ENCODE assay signal across 9 cellular contexts in the genomic region with DNA sequence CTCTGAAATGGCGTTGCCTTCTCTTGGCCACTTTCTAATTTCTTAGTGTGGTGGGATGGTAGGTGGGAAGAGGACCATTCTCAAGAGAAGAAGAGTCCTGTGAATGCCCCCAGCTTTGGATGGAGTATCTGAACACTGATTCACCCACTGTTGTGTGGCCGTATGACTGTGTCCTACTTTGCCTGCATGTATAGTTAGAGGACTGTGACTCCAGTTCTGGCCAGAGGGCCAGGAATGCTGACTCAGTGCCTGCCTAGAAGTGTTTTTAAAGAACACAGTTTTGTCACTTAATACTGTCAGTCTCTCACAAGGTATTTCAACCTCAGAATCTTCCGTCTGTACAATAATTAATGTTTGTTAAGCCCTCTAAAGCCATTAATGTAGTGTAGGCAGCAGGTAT. TPM values are rescaled to one million over a fixed set of nuclear protein-coding genes. Genes with fewer than 3 reads are reported as not detected.
DNase-seq lines count a peak whose midpoint lies in the region; ATAC-seq, FAIRE-seq and TF ChIP-seq lines count a peak whose summit lies in the region.
"Had no signal": no experiment of that assay in that cellular context is flagged by ENCODE, and none has a peak within 500 bp of the region (broad histone marks: within the 10 kb centered on the region; RNA-seq: fewer than 3 reads in every experiment).

No MANE protein-coding gene starts in this region.

- intact Hi-C loops in pancreas (cut with DNase I) = no loop called here

- DNase-seq in ELR (ENCODE audit: low read depth) (peak; percentile 82), RKO (ENCODE audit: low spot score) (peak; percentile 92), epithelial cell of prostate (ENCODE audit: low read depth, low spot score) (no peak), pancreas (no peak), H7 (no peak), GM19238 (ENCODE audit: insufficient read length, low spot score) (no peak)

- H3K27ac ChIP-seq in epithelial cell of prostate (peak overlapping the region; percentile 89), pancreas (no peak overlapping the region)

- H3K9me3 ChIP-seq in pancreas = no peaks in the 10 kb centered on the region

- 32 to 35% methylated on average over 3 of the region's 3 CpGs for WGBS in pancreas, 2 donors

- ATAC-seq in pancreas (peak in 2 of 4 donors; percentile 17 to 20), GM19328 (IDR thresholded peaks at IDR 0.05; ENCODE audit: unreplicated experiment) (no peak), HG03571 (IDR thresholded peaks at IDR 0.05; ENCODE audit: unreplicated experiment) (no peak)
- ATAC-seq: Right ventricle myocardium inferior had no signal

- H3K27me3 ChIP-seq in pancreas = no peaks in the 10 kb centered on the region
- H3K27me3 ChIP-seq in H7 (ENCODE audit: control insufficient read depth, insufficient read depth, low read length) = no peaks in the 10 kb centered on the region

- peaks cover 0 to 33% (median 4%) of the 10 kb centered on the region in 3 donors for H3K36me3 ChIP-seq in pancreas
- peaks cover 26% of the 10 kb centered on the region for H3K36me3 ChIP-seq in H7 (replicated peaks; ENCODE audit: control insufficient read depth, insufficient read depth, low read length)

- H3K4me3 ChIP-seq in pancreas (peak overlapping the region in 3 of 4 donors; percentile 9 to 98 (median 81)), H7 (ENCODE audit: insufficient read depth, low read depth, low read length) (no peak overlapping the region)

- no peak for TF ChIP-seq CTCF in pancreas (IDR thresholded peaks at IDR 0.05)

- FAIRE-seq in pancreas (lab: Jason Lieb, UNC) = no peak

- H3K4me1 ChIP-seq in pancreas = peaks cover 13 to 36% (median 13%) of the 10 kb centered on the region in 3 donors

RNA-seq across cellular contexts. Expression of a gene that starts 2.1 kb away (rescaled TPM):
- 100 to 1,000 TPM; 197 to 245 (median 222) TPM for total RNA-seq in pancreas
- polyA plus RNA-seq in pancreas = 100 to 1,000 TPM; 193 to 214 TPM
- 88.9 and 121 TPM in 2 replicates for total RNA-seq in H7 (2014; rRNA removed; shearing (Covaris generic))

Comparison
In these comparisons a context has a peak if more than half of its experiments do, and no peak if none do; other contexts are left out.
1. DNase-seq: peak in ELR (single experiment) and RKO (single experiment); none in epithelial cell of prostate (single experiment), pancreas (0 of 6), H7 (single experiment) and GM19238 (single experiment).